Comparison of ENCODE assay signal across 8 cellular contexts in the genomic region with DNA sequence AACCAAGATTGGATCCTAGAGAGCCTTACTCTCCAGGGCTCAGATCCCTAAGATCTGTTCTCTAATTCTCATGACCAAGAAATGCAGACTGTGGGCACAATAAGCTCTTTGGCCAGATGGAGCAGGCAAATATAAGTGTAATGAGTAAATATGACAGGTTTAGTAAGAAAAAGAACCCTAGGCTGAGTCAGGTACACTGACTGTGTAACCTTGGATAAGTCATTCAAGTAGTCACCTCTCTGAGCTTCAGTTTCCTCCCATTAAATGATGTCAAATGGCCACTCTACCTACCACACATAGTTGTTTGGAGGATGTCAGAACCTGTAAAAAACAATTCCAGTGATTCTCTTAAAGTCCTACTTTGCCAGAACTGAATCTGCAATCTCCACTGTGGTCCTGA. TPM values are rescaled to one million over a fixed set of nuclear protein-coding genes. Genes with fewer than 3 reads are reported as not detected.
"Had no signal": no experiment of that assay in that cellular context is flagged by ENCODE, and none has a peak within 500 bp of the region (broad histone marks: within the 10 kb centered on the region; RNA-seq: fewer than 3 reads in every experiment).

No MANE protein-coding gene starts in this region.

- H3K4me3 Mint-ChIP-seq: GM23338, HFFc6 had no signal

- H2AFZ ChIP-seq: GM23338 had no signal

- H3K9me3 ChIP-seq: HAP-1 had no signal

- H3K36me3 ChIP-seq: HAP-1 had no signal

- ATAC-seq: GM23338, HCT116 had no signal

- H3K4me3 ChIP-seq: GM23338, HAP-1 had no signal

- H3K4me1 ChIP-seq: HAP-1 had no signal

- H3K9me3 Mint-ChIP-seq: GM23338, HFFc6 had no signal

- H3K4me2 ChIP-seq: GM23338 had no signal

- DNase-seq: HFFc6, IMR-90 had no signal

- FAIRE-seq: H1, H54, HTR-8/SVneo had no signal

- H3K27ac Mint-ChIP-seq: GM23338, HFFc6 had no signal

RNA-seq across cellular contexts. Expression of gene EDA, which starts 8.3 kb away (rescaled TPM):
- polyA plus RNA-seq: IMR-90 had no signal
